In genomic region chr12:108234155-108234554, GRCh38 we compare ENCODE assay signal across 14 cellular contexts.
DNase-seq lines count a peak whose midpoint lies in the region; ATAC-seq and TF ChIP-seq lines count a peak whose summit lies in the region.
"Had no signal": no experiment of that assay in that cellular context is flagged by ENCODE, and none has a peak within 500 bp of the region (broad histone marks: within the 10 kb centered on the region; RNA-seq: fewer than 3 reads in every experiment).

No MANE protein-coding gene starts in this region.

- CTCF ChIA-PET in CD4-positive, alpha-beta T cell (lab: Charles Lee), result no interaction called here

- no peaks in the 10 kb centered on the region for H3K79me2 ChIP-seq in smooth muscle cell (ENCODE audit: low read depth)

- DNase-seq in GM10266 (ENCODE audit: extremely low spot score) (no peak), NCI-H82 treated with DMSO at 0.1 percent for 48 hours (lab: John Stamatoyannopoulos, UW; ENCODE audit: unreplicated experiment) (peak; percentile 33), cardiac muscle cell (ENCODE audit: low read depth in 1 of 2, low spot score in 1 of 2) (peak in 1 of 2 donors; percentile 21), smooth muscle cell (lab: John Stamatoyannopoulos, UW; ENCODE audit: unreplicated experiment) (no peak)
- no peak for DNase-seq in effector CD8-positive, alpha-beta T cell (lab: John Stamatoyannopoulos, UW)
- DNase-seq in CD4-positive, alpha-beta T cell, result no peak
- DNase-seq: activated gamma-delta T cell treated with Interleukin-2 at 50 U/mL for 16 hours, cerebellar nuclear complex, DMS53, KG1, right lobe of liver had no signal

- no peaks in the 10 kb centered on the region for H3K9me3 ChIP-seq in cardiac muscle cell (ENCODE audit: low read depth)
- no peaks in the 10 kb centered on the region for H3K9me3 ChIP-seq in smooth muscle cell (replicated peaks; ENCODE audit: low read depth)
- no peaks in the 10 kb centered on the region for H3K9me3 ChIP-seq in CD4-positive, alpha-beta T cell (ENCODE audit: control insufficient read depth, low read length)
- H3K9me3 ChIP-seq: right lobe of liver had no signal

- no peak overlapping the region for H3K27ac Mint-ChIP-seq in CD4-positive, alpha-beta T cell
- H3K27ac Mint-ChIP-seq: GM23338, mesothelial cell of epicardium had no signal

- H3K4me2 ChIP-seq in smooth muscle cell, result no peak overlapping the region
- H3K4me2 ChIP-seq: GM23338 had no signal

- no peak overlapping the region for H2AFZ ChIP-seq in smooth muscle cell (ENCODE audit: low read depth)
- H2AFZ ChIP-seq: GM23338 had no signal

- POLR2A ChIA-PET in CD4-positive, alpha-beta T cell (lab: Charles Lee), result no interaction called here

- TF ChIP-seq CTCF in GM10266 (IDR thresholded peaks at IDR 0.05; ENCODE audit: control insufficient read depth, insufficient read depth, low read depth, missing control alignments) (peak; percentile 43), cardiac muscle cell (IDR thresholded peaks at IDR 0.05; ENCODE audit: low read depth, low read length) (peak; percentile 13), smooth muscle cell (IDR thresholded peaks at IDR 0.05; ENCODE audit: borderline replicate concordance, insufficient read depth, poor library complexity, severe bottlenecking) (peak; percentile 25)
- TF ChIP-seq CTCF in CD4-positive, alpha-beta T cell (IDR thresholded peaks at IDR 0.05), result no peak

- H3K4me3 ChIP-seq in cardiac muscle cell (no peak overlapping the region), smooth muscle cell (no peak overlapping the region)
- H3K4me3 ChIP-seq: GM23338, right lobe of liver had no signal

- intact Hi-C loops in CD4-positive, alpha-beta T cell (cut with DNase I, micrococcal nuclease), result no loop called here

- H3K4me1 Mint-ChIP-seq in CD4-positive, alpha-beta T cell (ENCODE audit: low read depth), result no peaks in the 10 kb centered on the region
- H3K4me1 Mint-ChIP-seq: mesothelial cell of epicardium had no signal

- H3K27me3 Mint-ChIP-seq in CD4-positive, alpha-beta T cell, result peaks cover 56% of the 10 kb centered on the region

- no peaks in the 10 kb centered on the region for H3K4me1 ChIP-seq in cardiac muscle cell (ENCODE audit: low read depth)
- no peaks in the 10 kb centered on the region for H3K4me1 ChIP-seq in smooth muscle cell (ENCODE audit: low read depth)
- H3K4me1 ChIP-seq: right lobe of liver had no signal

- no peaks in the 10 kb centered on the region for H3K9me3 Mint-ChIP-seq in CD4-positive, alpha-beta T cell

- ATAC-seq in CD4-positive, alpha-beta T cell (ENCODE audit: poor library complexity), result no peak
- ATAC-seq in GM21786 (IDR thresholded peaks at IDR 0.05; ENCODE audit: unreplicated experiment), result no peak
- ATAC-seq: GM23338 had no signal

- H3K27me3 ChIP-seq in cardiac muscle cell (no peaks in the 10 kb centered on the region), smooth muscle cell (ENCODE audit: low read depth) (peaks cover 8% of the 10 kb centered on the region)
- peaks cover 6% of the 10 kb centered on the region for H3K27me3 ChIP-seq in CD4-positive, alpha-beta T cell (ENCODE audit: control insufficient read depth, insufficient read depth, low read length)
- H3K27me3 ChIP-seq: right lobe of liver had no signal

- H3K27ac ChIP-seq in cardiac muscle cell (no peak overlapping the region), smooth muscle cell (ENCODE audit: low read depth) (no peak overlapping the region)
- H3K27ac ChIP-seq in CD4-positive, alpha-beta T cell (ENCODE audit: low read depth, low read length), result no peak overlapping the region
- H3K27ac ChIP-seq: right lobe of liver had no signal

- H3K9ac ChIP-seq in smooth muscle cell (ENCODE audit: low read depth), result no peak overlapping the region

- H3K36me3 Mint-ChIP-seq in CD4-positive, alpha-beta T cell (ENCODE audit: low read depth), result no peaks in the 10 kb centered on the region
- H3K36me3 Mint-ChIP-seq: mesothelial cell of epicardium had no signal

- H4K20me1 ChIP-seq in smooth muscle cell (ENCODE audit: low read depth), result no peaks in the 10 kb centered on the region

- no peaks in the 10 kb centered on the region for H3F3A ChIP-seq in smooth muscle cell (ENCODE audit: low read depth)

- H3K4me3 Mint-ChIP-seq in CD4-positive, alpha-beta T cell, result no peak overlapping the region
- H3K4me3 Mint-ChIP-seq: GM23338, mesothelial cell of epicardium had no signal

- no peaks in the 10 kb centered on the region for H3K36me3 ChIP-seq in cardiac muscle cell
- no peaks in the 10 kb centered on the region for H3K36me3 ChIP-seq in smooth muscle cell (ENCODE audit: low read depth)
- H3K36me3 ChIP-seq: right lobe of liver had no signal

- WGBS in smooth muscle cell (ENCODE audit: low lambda C conversion rate), result 92% methylated on average over 6 of the region's 6 CpGs
